Comparison of ENCODE assay signal across 1 cellular context in the genomic region with DNA sequence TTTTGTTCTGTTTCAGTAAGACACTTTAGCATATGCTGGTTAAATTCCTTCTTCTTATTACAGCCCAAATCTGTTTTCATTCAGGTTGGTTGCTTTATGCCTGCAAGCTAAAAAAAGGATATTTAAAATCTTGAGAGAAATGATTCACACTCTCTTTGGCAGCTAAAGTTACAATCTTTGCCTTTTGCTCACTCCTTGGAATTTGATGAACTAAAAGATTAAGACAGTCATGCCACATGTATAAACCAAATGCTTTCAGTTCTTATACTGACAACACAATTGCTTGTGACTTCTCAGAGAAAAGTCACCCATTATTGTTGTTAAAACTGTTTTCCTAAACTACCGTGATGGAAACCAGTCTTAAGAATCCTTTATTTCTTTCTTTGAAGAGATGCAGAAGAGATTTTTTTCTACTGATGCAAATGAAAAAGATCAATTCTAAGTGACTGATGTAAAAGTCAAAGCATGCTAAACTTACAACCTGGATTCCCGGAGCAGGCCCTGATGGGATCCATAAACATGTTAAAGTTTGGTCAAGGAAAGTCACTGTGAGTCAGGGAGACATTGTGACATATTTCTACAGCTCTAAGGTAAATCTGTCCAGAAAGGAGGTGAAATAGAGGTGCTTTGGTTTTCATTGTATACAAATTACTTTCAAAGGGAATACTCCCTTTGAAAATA.
TF ChIP-seq lines count a peak whose summit lies in the region.

No MANE protein-coding gene starts in this region.

TF ChIP-seq in H1, 55 proteins besides CTCF, POLR2A, EP300 and RAD21:
- no peak for TF ChIP-seq HDAC2 (IDR thresholded peaks at IDR 0.05; ENCODE audit: borderline replicate concordance in 1 of 2, low read depth in 2 of 2, low read length in 2 of 2)
- TF ChIP-seq TEAD4 (IDR thresholded peaks at IDR 0.05; ENCODE audit: low read depth, low read length), result no peak
- no peak for TF ChIP-seq NRF1 (IDR thresholded peaks at IDR 0.05; ENCODE audit: low read depth, low read length)
